10 cellular contexts compared by ENCODE assay signal in the genomic region with DNA sequence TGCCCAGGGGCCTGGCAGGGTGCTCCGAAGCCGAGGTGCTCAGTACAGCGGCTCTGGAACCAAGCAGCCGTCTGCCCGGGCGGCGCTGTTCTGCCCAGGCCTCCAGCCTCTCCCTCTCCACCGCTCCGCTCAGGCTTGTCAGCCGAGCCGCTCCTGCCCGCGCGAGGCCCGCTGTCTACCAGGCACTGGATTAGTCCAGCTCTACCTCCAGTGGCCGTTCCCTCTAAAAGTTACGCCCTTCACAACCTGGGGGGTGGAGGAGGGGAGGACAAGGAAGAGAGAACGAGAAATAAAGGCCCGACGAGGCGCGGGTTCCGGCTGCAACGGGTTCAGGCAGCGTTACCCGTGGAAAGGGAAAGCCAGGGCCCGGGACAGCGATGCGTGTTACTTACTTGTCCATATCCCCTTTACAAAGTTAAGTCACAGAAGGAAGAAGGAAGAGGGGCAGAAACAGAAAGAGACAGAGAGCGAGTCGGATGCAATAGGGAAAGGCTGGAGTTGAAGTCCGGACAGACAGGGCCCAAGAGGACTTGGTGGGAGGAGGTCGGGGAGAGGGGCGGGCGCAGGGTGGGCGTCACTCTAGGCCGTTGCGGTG. TPM values are rescaled to one million over a fixed set of nuclear protein-coding genes. Genes with fewer than 3 reads are reported as not detected.
DNase-seq lines count a peak whose midpoint lies in the region; ATAC-seq and TF ChIP-seq lines count a peak whose summit lies in the region.
"Had no signal": no experiment of that assay in that cellular context is flagged by ENCODE, and none has a peak within 500 bp of the region (broad histone marks: within the 10 kb centered on the region; RNA-seq: fewer than 3 reads in every experiment).

No MANE protein-coding gene starts in this region.

- H3K27me3 ChIP-seq in esophagus squamous epithelium (peaks cover 22 to 100% (median 47%) of the 10 kb centered on the region in 4 donors), psoas muscle (ENCODE audit: insufficient read depth in 3 of 3, low read length in 2 of 3) (peaks cover 10 to 100% (median 45%) of the 10 kb centered on the region in 3 donors), Karpas-422 (ENCODE audit: low read length) (no peaks in the 10 kb centered on the region)

- no peak for TF ChIP-seq POLR2A in esophagus squamous epithelium (IDR thresholded peaks at IDR 0.05)

- H3K9me2 ChIP-seq in Karpas-422 (replicated peaks; ENCODE audit: insufficient read depth, low read length) = no peaks in the 10 kb centered on the region

- no peaks in the 10 kb centered on the region for H4K20me1 ChIP-seq in Karpas-422 (ENCODE audit: insufficient read depth, low read depth, low read length)

- H3K4me3 ChIP-seq in esophagus squamous epithelium (peak overlapping the region in 3 of 4 donors; percentile 23 to 55 (median 42)), psoas muscle (peak overlapping the region; percentile 60), Karpas-422 (ENCODE audit: low read length) (no peak overlapping the region)

- H3K36me3 ChIP-seq in esophagus squamous epithelium (no peaks in the 10 kb centered on the region), psoas muscle (ENCODE audit: insufficient read depth in 1 of 2, low read depth in 1 of 2) (no peaks in the 10 kb centered on the region), Karpas-422 (ENCODE audit: insufficient read depth, low read length) (no peaks in the 10 kb centered on the region)

- H3K9me3 ChIP-seq in esophagus squamous epithelium = no peaks in the 10 kb centered on the region
- H3K9me3 ChIP-seq in psoas muscle = no peaks in the 10 kb centered on the region
- H3K9me3 ChIP-seq in Karpas-422 (ENCODE audit: low read length) = no peaks in the 10 kb centered on the region

- 3 to 8% methylated on average over 20 to 22 of the region's 38 CpGs for WGBS in esophagus squamous epithelium, 2 donors
- 1 to 3% (median 3%) methylated on average over 32 to 38 of the region's 38 CpGs for WGBS in psoas muscle, 3 donors

- ATAC-seq in GM18861 (IDR thresholded peaks at IDR 0.05; ENCODE audit: unreplicated experiment) = peak; percentile 61
- peak in 1 of 4 donors; percentile 41 for ATAC-seq in psoas muscle
- ATAC-seq in GM21786 (IDR thresholded peaks at IDR 0.05; ENCODE audit: unreplicated experiment) = no peak
- no peak for ATAC-seq in GM19467 (IDR thresholded peaks at IDR 0.05; ENCODE audit: unreplicated experiment)

- peaks cover 20 to 44% (median 33%) of the 10 kb centered on the region in 3 donors for H3K4me1 ChIP-seq in esophagus squamous epithelium
- peaks cover 13% of the 10 kb centered on the region for H3K4me1 ChIP-seq in psoas muscle
- H3K4me1 ChIP-seq in Karpas-422 (ENCODE audit: low read length) = no peaks in the 10 kb centered on the region

- DNase-seq in NCI-H1092 treated with DMSO at 0.1 percent for 48 hours (lab: John Stamatoyannopoulos, UW) (peak; percentile 72), esophagus squamous epithelium (lab: John Stamatoyannopoulos, UW) (no peak), psoas muscle (no peak), Karpas-422 (no peak), OCI-M2 (lab: John Stamatoyannopoulos, UW; ENCODE audit: unreplicated experiment) (no peak)

- no peaks in the 10 kb centered on the region for H3K79me2 ChIP-seq in Karpas-422 (ENCODE audit: low read length)

- intact Hi-C loops in esophagus squamous epithelium (cut with DNase I) (loop anchor here (10.0 kb wide), 1 partner anchor 471 kb away; no protein-coding TSS in a partner anchor), psoas muscle (cut with DNase I) (no loop called here)

- no peak overlapping the region for H3K27ac ChIP-seq in esophagus squamous epithelium
- no peak overlapping the region for H3K27ac ChIP-seq in psoas muscle
- no peak overlapping the region for H3K27ac ChIP-seq in Karpas-422 (ENCODE audit: low read length)

- TF ChIP-seq CTCF in esophagus squamous epithelium (IDR thresholded peaks at IDR 0.05) = peak in 1 of 6 experiments; percentile 17
- no peak for TF ChIP-seq CTCF in psoas muscle (IDR thresholded peaks at IDR 0.05)

- H3K9ac ChIP-seq in Karpas-422 (ENCODE audit: low read length) = no peak overlapping the region

- H3K4me2 ChIP-seq in Karpas-422 (ENCODE audit: low read depth, low read length, poor library complexity, severe bottlenecking) = no peak overlapping the region

- H2AFZ ChIP-seq in Karpas-422 (ENCODE audit: low read length) = no peak overlapping the region

RNA-seq across cellular contexts. Expression of gene SP8, which starts 2.9 kb away (rescaled TPM):
- total RNA-seq in esophagus squamous epithelium (not detected), psoas muscle (not detected)
- not detected for polyA plus RNA-seq in psoas muscle
- not detected in 2 replicates for total RNA-seq in Karpas-422 (2014; rRNA removed; shearing (Covaris generic); ENCODE audit: low replicate concordance)
- total RNA-seq: glomerular endothelial cell, LHCN-M2 had no signal
